ENCODE assay signal across 19 cellular contexts in the genomic region with DNA sequence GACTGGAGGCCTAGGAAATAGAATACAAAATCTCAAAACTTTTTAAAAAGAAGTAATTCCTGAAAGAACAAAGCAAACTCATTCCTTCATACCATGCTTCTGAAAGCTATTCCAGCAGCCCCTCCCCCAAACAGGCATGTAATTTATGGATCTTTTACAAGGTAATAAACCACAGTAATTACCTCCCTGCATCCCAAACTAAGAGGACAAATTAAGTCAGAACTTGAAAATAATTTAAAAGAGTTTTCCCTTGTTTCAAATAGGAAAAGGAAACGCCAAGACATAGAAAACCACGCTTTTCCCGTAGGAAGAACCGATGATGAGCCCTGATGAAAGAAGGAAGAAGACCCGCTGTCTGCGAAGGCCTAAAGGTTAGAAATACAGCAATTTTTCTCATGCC. TPM values are rescaled to one million over a fixed set of nuclear protein-coding genes. Genes with fewer than 3 reads are reported as not detected.
DNase-seq lines count a peak whose midpoint lies in the region; ATAC-seq, FAIRE-seq and TF ChIP-seq lines count a peak whose summit lies in the region.
"Had no signal": no experiment of that assay in that cellular context is flagged by ENCODE, and none has a peak within 500 bp of the region (broad histone marks: within the 10 kb centered on the region; RNA-seq: fewer than 3 reads in every experiment).

No MANE protein-coding gene starts in this region.

- peak overlapping the region; percentile 99 for H3K27ac Mint-ChIP-seq in type B pancreatic cell
- H3K27ac Mint-ChIP-seq: activated CD4-positive, alpha-beta T cell treated with anti-CD3 and anti-CD28 coated beads for 36 hours; activated naive CD8-positive, alpha-beta T cell treated with anti-CD3 and anti-CD28 coated beads, Interleukin-2, amount 10 ng/mL, durations not matched to agents 7 days and 5 days; CD14-positive monocyte; neural progenitor cell had no signal

- peak overlapping the region in 6 of 12 donors; percentile 45 to 68 (median 57) for H3K27ac ChIP-seq in heart left ventricle
- H3K27ac ChIP-seq in H1 (ENCODE audit: low read depth, low read length) = no peak overlapping the region
- peak overlapping the region in 1 of 2 donors; percentile 86 for H3K27ac ChIP-seq in lung (ENCODE audit: low read depth in 1 of 2, low read length in 1 of 2)
- H3K27ac ChIP-seq in body of pancreas = peak overlapping the region in 1 of 4 donors; percentile 31
- H3K27ac ChIP-seq: neural progenitor cell, right atrium auricular region had no signal

- H3K9me3 ChIP-seq in heart left ventricle = no peaks in the 10 kb centered on the region
- no peaks in the 10 kb centered on the region for H3K9me3 ChIP-seq in H1 (ENCODE audit: insufficient read depth in 2 of 2, low read depth in 1 of 2, low read length in 1 of 2)
- peaks cover 0 to 2% of the 10 kb centered on the region in 2 donors for H3K9me3 ChIP-seq in lung (ENCODE audit: control insufficient read depth in 2 of 2, insufficient read depth in 1 of 2, low read length in 1 of 2)
- H3K9me3 ChIP-seq in body of pancreas = no peaks in the 10 kb centered on the region
- H3K9me3 ChIP-seq: right atrium auricular region, thyroid gland had no signal

- H3K36me3 Mint-ChIP-seq in type B pancreatic cell = peaks cover 46% of the 10 kb centered on the region
- H3K36me3 Mint-ChIP-seq: activated naive CD8-positive, alpha-beta T cell treated with anti-CD3 and anti-CD28 coated beads, Interleukin-2, amount 10 ng/mL, durations not matched to agents 7 days and 5 days; CD14-positive monocyte; neural progenitor cell had no signal

- no peak overlapping the region for H2BK12ac ChIP-seq in H1 (ENCODE audit: low read depth, low read length)

- no peak overlapping the region for H2BK20ac ChIP-seq in H1 (ENCODE audit: low read length)

- H3K4me1 Mint-ChIP-seq in type B pancreatic cell (ENCODE audit: unreplicated experiment) = peaks cover 54% of the 10 kb centered on the region
- H3K4me1 Mint-ChIP-seq: activated CD4-positive, alpha-beta T cell treated with anti-CD3 and anti-CD28 coated beads for 36 hours; activated naive CD8-positive, alpha-beta T cell treated with anti-CD3 and anti-CD28 coated beads, Interleukin-2, amount 10 ng/mL, durations not matched to agents 7 days and 5 days; neural progenitor cell had no signal

- H4K20me1 ChIP-seq in H1 (replicated peaks in 1 of 2; ENCODE audit: control insufficient read depth in 1 of 2, insufficient read depth in 2 of 2, low read length in 2 of 2) = peaks cover 29 to 32% of the 10 kb centered on the region in 2 experiments

- DNase-seq in heart left ventricle (no peak), Right ventricle myocardium inferior (ENCODE audit: missing footprints) (no peak), H1 (ENCODE audit: low read depth in 1 of 2, low spot score in 2 of 2) (no peak), lung (ENCODE audit: low spot score) (no peak), type B pancreatic cell (ENCODE audit: extremely low spot score, unreplicated experiment) (no peak), body of pancreas (no peak)
- no peak for DNase-seq in activated CD4-positive, alpha-beta T cell treated with anti-CD3 and anti-CD28 coated beads, Interleukin-2, amount 50 U/mL, for 4 hours
- DNase-seq: 8988T; activated CD4-positive, alpha-beta T cell treated with anti-CD3 and anti-CD28 coated beads for 36 hours; activated naive CD8-positive, alpha-beta T cell treated with anti-CD3 and anti-CD28 coated beads, Interleukin-2, amount 10 ng/mL, durations not matched to agents 7 days and 5 days; erythroblast; SIG-M5; stimulated activated CD4-positive, alpha-beta T cell treated with anti-CD3 and anti-CD28 coated beads, Interleukin-4, amount 100 ng/mL, for 24 hours; T-helper 2 cell; thyroid gland had no signal

- H3K4me3 Mint-ChIP-seq in type B pancreatic cell = peak overlapping the region; percentile 91
- H3K4me3 Mint-ChIP-seq: activated CD4-positive, alpha-beta T cell treated with anti-CD3 and anti-CD28 coated beads for 36 hours; activated naive CD8-positive, alpha-beta T cell treated with anti-CD3 and anti-CD28 coated beads, Interleukin-2, amount 10 ng/mL, durations not matched to agents 7 days and 5 days; CD14-positive monocyte; neural progenitor cell had no signal

- H2BK5ac ChIP-seq in H1 (ENCODE audit: low read depth, low read length) = no peak overlapping the region

- CTCF ChIA-PET in H1 (lab: Charles Lee; ENCODE audit: partially characterized antibody) = interaction anchor here (1.1 kb wide), 1 partner anchor 39 kb away, joined by 3 read pairs; no protein-coding TSS in a partner anchor

- WGBS in heart left ventricle, 4 donors = 23 to 37% (median 29%) methylated on average over 6 of the region's 6 CpGs
- WGBS in H1 (ENCODE audit: extremely low coverage in 1 of 2, insufficient coverage in 1 of 2, insufficient read length in 1 of 2, insufficient replicate concordance in 2 of 2, low coverage in 1 of 2, low lambda C conversion rate in 2 of 2, missing lambda C conversion rate in 1 of 2), 2 experiments = 29% methylated on average over 6 of the region's 6 CpGs; no CpG with 5 or more reads in 1 of the 2 experiments
- WGBS in lung, 2 donors = 45 to 58% methylated on average over 6 of the region's 6 CpGs
- 39 to 46% methylated on average over 6 of the region's 6 CpGs for WGBS in body of pancreas, 2 donors

- H4K5ac ChIP-seq in H1 (ENCODE audit: insufficient read length, low read depth, low read length) = no peak overlapping the region

- no peak overlapping the region for H3K9ac ChIP-seq in H1 (replicated peaks in 1 of 4; ENCODE audit: extremely low read depth in 1 of 4, low read depth in 3 of 4, low read length in 3 of 4)
- H3K9ac ChIP-seq: neural progenitor cell had no signal

- no peak for TF ChIP-seq EP300 in H1 (IDR thresholded peaks at IDR 0.05; ENCODE audit: borderline replicate concordance in 1 of 2, low read depth in 2 of 2, low read length in 2 of 2)

- H2BK15ac ChIP-seq in H1 (ENCODE audit: low read length) = no peak overlapping the region

- no peaks in the 10 kb centered on the region; the same call in 1 of the 2 replicates for H3K23me2 ChIP-seq in H1 (ENCODE audit: low read depth, low read length)

- H3K4ac ChIP-seq in H1 (replicated peaks; ENCODE audit: insufficient read length, low read depth, low read length) = no peak overlapping the region

- H3K79me1 ChIP-seq in H1 (ENCODE audit: low read depth, low read length) = no peaks in the 10 kb centered on the region

- H3K4me1 ChIP-seq in heart left ventricle (peaks cover 0 to 7% (median 0%) of the 10 kb centered on the region in 12 donors), H1 (replicated peaks in 1 of 4; ENCODE audit: control insufficient read depth in 3 of 4, insufficient read depth in 4 of 4, low read length in 3 of 4) (peaks cover 0 to 2% (median 0%) of the 10 kb centered on the region in 4 experiments; a peak in 1 of 7 replicates), lung (ENCODE audit: control insufficient read depth in 2 of 2, insufficient read depth in 2 of 2, low read length in 2 of 2) (peaks cover 0 to 1% of the 10 kb centered on the region in 2 donors), body of pancreas (peaks cover 7% of the 10 kb centered on the region)
- H3K4me1 ChIP-seq: neural progenitor cell had no signal

- no peak overlapping the region for H4K91ac ChIP-seq in H1 (replicated peaks; ENCODE audit: insufficient read length, low read length)

- TF ChIP-seq CTCF in heart left ventricle (IDR thresholded peaks at IDR 0.05) = no peak
- TF ChIP-seq CTCF in H1 (IDR thresholded peaks at IDR 0.05; ENCODE audit: control extremely low read depth in 1 of 3, insufficient read depth in 1 of 3, low read depth in 1 of 3, low read length in 3 of 3) = no peak
- TF ChIP-seq CTCF in lung (IDR thresholded peaks at IDR 0.05; ENCODE audit: control extremely low read depth, extremely low read depth) = no peak
- no peak for TF ChIP-seq CTCF in type B pancreatic cell (conservative IDR thresholded peaks at IDR 0.05)
- TF ChIP-seq CTCF in body of pancreas (IDR thresholded peaks at IDR 0.05) = no peak

- H4K8ac ChIP-seq in H1 (ENCODE audit: extremely low read depth, insufficient read depth, low read length) = no peak overlapping the region

- FAIRE-seq in H1 (lab: Jason Lieb, UNC) = no peak

- no peak overlapping the region for H2AFZ ChIP-seq in H1 (ENCODE audit: low read length)
- H2AFZ ChIP-seq: neural progenitor cell had no signal

- H2BK120ac ChIP-seq in H1 (replicated peaks; ENCODE audit: low read depth, low read length) = no peak overlapping the region

- no peaks in the 10 kb centered on the region for H3K9me3 Mint-ChIP-seq in type B pancreatic cell
- H3K9me3 Mint-ChIP-seq: activated naive CD8-positive, alpha-beta T cell treated with anti-CD3 and anti-CD28 coated beads, Interleukin-2, amount 10 ng/mL, durations not matched to agents 7 days and 5 days had no signal

- peaks cover 38% of the 10 kb centered on the region for H3K27me3 Mint-ChIP-seq in type B pancreatic cell

- ATAC-seq in heart left ventricle (no peak), Right ventricle myocardium inferior (no peak), lung (ENCODE audit: insufficient read depth, low FRiP score) (no peak), GM18867 (IDR thresholded peaks at IDR 0.05; ENCODE audit: unreplicated experiment) (no peak), body of pancreas (no peak)
- ATAC-seq: activated CD4-positive, alpha-beta T cell treated with anti-CD3 and anti-CD28 coated beads for 36 hours had no signal

- peak overlapping the region in 7 of 12 donors; percentile 2 to 49 (median 32) for H3K4me3 ChIP-seq in heart left ventricle
- no peak overlapping the region for H3K4me3 ChIP-seq in H1 (ENCODE audit: extremely low read depth in 1 of 4, insufficient read depth in 2 of 4, low read depth in 3 of 4, low read length in 4 of 4)
- H3K4me3 ChIP-seq in lung = peak overlapping the region; percentile 15
- H3K4me3 ChIP-seq in body of pancreas = no peak overlapping the region
- H3K4me3 ChIP-seq: neural progenitor cell, right atrium auricular region, thyroid gland had no signal

- TF ChIP-seq POLR2A in heart left ventricle (IDR thresholded peaks at IDR 0.05) = no peak
- TF ChIP-seq POLR2A in H1 (IDR thresholded peaks at IDR 0.05; ENCODE audit: control extremely low read depth in 1 of 2, low read depth in 2 of 2, low read length in 2 of 2) = no peak
- no peak for TF ChIP-seq POLR2A in body of pancreas (IDR thresholded peaks at IDR 0.05)

- intact Hi-C loops in heart left ventricle (cut with DNase I) = no loop called here
- intact Hi-C loops in Right ventricle myocardium inferior (cut with DNase I) = no loop called here
- intact Hi-C loops in body of pancreas (cut with DNase I) = no loop called here

- no peaks in the 10 kb centered on the region for H3K36me3 ChIP-seq in heart left ventricle
- H3K36me3 ChIP-seq in H1 (ENCODE audit: control insufficient read depth in 2 of 4, insufficient read depth in 4 of 4, low read length in 3 of 4) = no peaks in the 10 kb centered on the region
- H3K36me3 ChIP-seq in lung (ENCODE audit: control insufficient read depth in 2 of 2, insufficient read depth in 2 of 2, low read length in 2 of 2) = no peaks in the 10 kb centered on the region
- no peaks in the 10 kb centered on the region for H3K36me3 ChIP-seq in body of pancreas (replicated peaks in 1 of 2; ENCODE audit: insufficient read depth in 1 of 2, low read depth in 2 of 2)
- H3K36me3 ChIP-seq: neural progenitor cell, right atrium auricular region, thyroid gland had no signal

- no peaks in the 10 kb centered on the region for H3K79me2 ChIP-seq in H1 (ENCODE audit: control insufficient read depth in 1 of 2, insufficient read depth in 2 of 2, low read length in 2 of 2)

- no peak for TF ChIP-seq RAD21 in H1 (IDR thresholded peaks at IDR 0.05 in 1 of 2, conservative IDR thresholded peaks at IDR 0.05 in 1 of 2; ENCODE audit: low read depth in 2 of 2, low read length in 2 of 2)

- H3K56ac ChIP-seq in H1 (replicated peaks; ENCODE audit: insufficient read length, low read depth, low read length) = no peak overlapping the region

- H3K27me3 ChIP-seq in heart left ventricle (peaks cover 34 to 99% (median 80%) of the 10 kb centered on the region in 9 donors), H1 (replicated peaks in 1 of 4; ENCODE audit: control insufficient read depth in 3 of 4, extremely low read depth in 1 of 4, insufficient read depth in 3 of 4, low read length in 3 of 4) (peaks cover 100% of the 10 kb centered on the region in 4 experiments), lung (ENCODE audit: control insufficient read depth, insufficient read depth) (no peaks in the 10 kb centered on the region), body of pancreas (peaks cover 0 to 51% of the 10 kb centered on the region in 2 donors)

- no peak overlapping the region for H2AK5ac ChIP-seq in H1 (ENCODE audit: low read depth, low read length)

- H3K23ac ChIP-seq in H1 (ENCODE audit: insufficient read length) = no peak overlapping the region

- H3K4me2 ChIP-seq in H1 (ENCODE audit: insufficient read depth in 1 of 2, low read depth in 2 of 2, low read length in 2 of 2) = no peak overlapping the region
- H3K4me2 ChIP-seq: neural progenitor cell had no signal

- no peak overlapping the region for H3K18ac ChIP-seq in H1 (ENCODE audit: extremely low read depth, low read length)

- POLR2A ChIA-PET in H1 (lab: Charles Lee; ENCODE audit: partially characterized antibody) = no interaction called here

- no peak overlapping the region for H3K14ac ChIP-seq in H1 (ENCODE audit: insufficient read length)

RNA-seq across cellular contexts. Expression of gene HOXA4, which starts 8.9 kb away (rescaled TPM):
- total RNA-seq in heart left ventricle (1 to 10 TPM in 3 of 9 donors, under 1 TPM in 5, not detected in 1; 0.23 to 2.6 (median 0.88) TPM), Right ventricle myocardium inferior (0.14 TPM), lung (1 to 10 TPM; 2.7 to 4.4 TPM), type B pancreatic cell (ENCODE audit: low replicate concordance) (28.5 and 37.6 TPM in 2 replicates), body of pancreas (1 to 10 TPM in 1 of 2 donors, under 1 TPM in 1; 0.78 to 1.6 TPM)
- polyA plus RNA-seq in heart left ventricle (under 1 TPM; 0.50 to 0.69 TPM), H1 (2011; rRNA removed) (not detected in 2 replicates), lung (1 to 10 TPM; 3.8 to 6.0 TPM)
- not detected in 2 replicates for total RNA-seq in H1 (2021; fragmentation: NEBNext Ultra II Directional; extraction: Animal tissue kit (Norgen Biotek cat#: 25700))
- not detected for polyA plus RNA-seq in H1 (2011; cell fraction: cytosol; rRNA removed)
- not detected for polyA plus RNA-seq in H1 (2011; cell fraction: nucleus; rRNA removed)
- not detected in 4 replicates for polyA plus RNA-seq in H1 (2012, experiment 1 of 2)
- polyA plus RNA-seq in H1 (2012, experiment 2 of 2) = not detected
- not detected for polyA plus RNA-seq in H1 (2013, experiment 1 of 2)
- polyA plus RNA-seq in H1 (2013, experiment 2 of 2) = not detected
- polyA minus RNA-seq in H1 (2011; rRNA and poly(A)+ RNA removed) = not detected in 2 replicates
- not detected for polyA minus RNA-seq in H1 (2011; cell fraction: cytosol; rRNA and poly(A)+ RNA removed)
- polyA minus RNA-seq in H1 (2011; cell fraction: nucleus; rRNA and poly(A)+ RNA removed) = not detected
- polyA plus RNA-seq: CD14-positive monocyte had no signal

RNA-seq across cellular contexts. Expression of gene HOXA2, which starts 19.2 kb away (rescaled TPM):
- total RNA-seq in heart left ventricle (under 1 TPM in 2 of 9 donors, not detected in 7; 0.14 to 0.57 TPM), Right ventricle myocardium inferior (0.14 TPM), lung (1 to 10 TPM; 1.7 to 3.4 TPM), type B pancreatic cell (ENCODE audit: low replicate concordance) (7.7 and 26.8 TPM in 2 replicates), body of pancreas (under 1 TPM in 1 of 2 donors, not detected in 1; 0.66 TPM)
- polyA plus RNA-seq in heart left ventricle (under 1 TPM in 1 of 2 donors, not detected in 1; 0.03 TPM), H1 (2011; rRNA removed) (not detected in 2 replicates), lung (1 to 10 TPM in 1 of 2 donors, under 1 TPM in 1; 0.44 to 1.2 TPM)
- not detected in 2 replicates for total RNA-seq in H1 (2021; fragmentation: NEBNext Ultra II Directional; extraction: Animal tissue kit (Norgen Biotek cat#: 25700))
- polyA plus RNA-seq in H1 (2011; cell fraction: cytosol; rRNA removed) = not detected
- polyA plus RNA-seq in H1 (2011; cell fraction: nucleus; rRNA removed) = not detected
- not detected in 4 replicates for polyA plus RNA-seq in H1 (2012, experiment 1 of 2)
- not detected for polyA plus RNA-seq in H1 (2012, experiment 2 of 2)
- not detected for polyA plus RNA-seq in H1 (2013, experiment 1 of 2)
- polyA plus RNA-seq in H1 (2013, experiment 2 of 2) = not detected
- polyA minus RNA-seq in H1 (2011; rRNA and poly(A)+ RNA removed) = not detected in 2 replicates
- polyA minus RNA-seq in H1 (2011; cell fraction: cytosol; rRNA and poly(A)+ RNA removed) = not detected
- polyA minus RNA-seq in H1 (2011; cell fraction: nucleus; rRNA and poly(A)+ RNA removed) = not detected
- total RNA-seq: activated CD4-positive, alpha-beta T cell treated with anti-CD3 and anti-CD28 coated beads for 36 hours; activated naive CD8-positive, alpha-beta T cell treated with anti-CD3 and anti-CD28 coated beads, Interleukin-2, amount 10 ng/mL, durations not matched to agents 7 days and 5 days had no signal
- polyA plus RNA-seq: CD14-positive monocyte had no signal

RNA-seq across cellular contexts. Expression of gene HOXA5, which starts 21.8 kb away (rescaled TPM):
- total RNA-seq in heart left ventricle = 1 to 10 TPM in 1 of 9 donors, under 1 TPM in 2, not detected in 6; 0.28 to 2.8 (median 0.44) TPM
- under 1 TPM in 1 of 2 donors, not detected in 1; 0.07 TPM for polyA plus RNA-seq in heart left ventricle
- total RNA-seq in Right ventricle myocardium inferior = not detected
- not detected in 2 replicates for total RNA-seq in H1 (2021; fragmentation: NEBNext Ultra II Directional; extraction: Animal tissue kit (Norgen Biotek cat#: 25700))
- polyA plus RNA-seq in H1 (2011; rRNA removed) = not detected in 2 replicates
- polyA plus RNA-seq in H1 (2011; cell fraction: cytosol; rRNA removed) = not detected
- polyA plus RNA-seq in H1 (2011; cell fraction: nucleus; rRNA removed) = not detected
- not detected in 4 replicates for polyA plus RNA-seq in H1 (2012, experiment 1 of 2)
- not detected for polyA plus RNA-seq in H1 (2012, experiment 2 of 2)
- not detected for polyA plus RNA-seq in H1 (2013, experiment 1 of 2)
- polyA plus RNA-seq in H1 (2013, experiment 2 of 2) = not detected
- not detected in 2 replicates for polyA minus RNA-seq in H1 (2011; rRNA and poly(A)+ RNA removed)
- not detected for polyA minus RNA-seq in H1 (2011; cell fraction: cytosol; rRNA and poly(A)+ RNA removed)
- polyA minus RNA-seq in H1 (2011; cell fraction: nucleus; rRNA and poly(A)+ RNA removed) = not detected
- 10 to 100 TPM; 20.9 to 61.9 TPM for total RNA-seq in lung
- polyA plus RNA-seq in lung = 1 to 10 TPM; 9.2 to 9.5 TPM
- total RNA-seq in type B pancreatic cell (ENCODE audit: low replicate concordance) = 55.0 and 77.7 TPM in 2 replicates
- total RNA-seq in body of pancreas = 1 to 10 TPM in 1 of 2 donors, under 1 TPM in 1; 0.99 to 2.6 TPM
- total RNA-seq: activated CD4-positive, alpha-beta T cell treated with anti-CD3 and anti-CD28 coated beads for 36 hours; activated naive CD8-positive, alpha-beta T cell treated with anti-CD3 and anti-CD28 coated beads, Interleukin-2, amount 10 ng/mL, durations not matched to agents 7 days and 5 days had no signal

RNA-seq across cellular contexts. Expression of gene HOXA1, which starts 25.9 kb away (rescaled TPM):
- under 1 TPM in 3 of 9 donors, not detected in 6; 0.12 to 0.66 (median 0.59) TPM for total RNA-seq in heart left ventricle
- under 1 TPM in 1 of 2 donors, not detected in 1; 0.07 TPM for polyA plus RNA-seq in heart left ventricle
- total RNA-seq in Right ventricle myocardium inferior = not detected
- not detected in 2 replicates for total RNA-seq in H1 (2021; fragmentation: NEBNext Ultra II Directional; extraction: Animal tissue kit (Norgen Biotek cat#: 25700))
- not detected in 2 replicates for polyA plus RNA-seq in H1 (2011; rRNA removed)
- polyA plus RNA-seq in H1 (2011; cell fraction: cytosol; rRNA removed) = not detected
- polyA plus RNA-seq in H1 (2011; cell fraction: nucleus; rRNA removed) = not detected
- not detected in 4 replicates for polyA plus RNA-seq in H1 (2012, experiment 1 of 2)
- polyA plus RNA-seq in H1 (2012, experiment 2 of 2) = not detected
- polyA plus RNA-seq in H1 (2013, experiment 1 of 2) = not detected
- 0.06 TPM for polyA plus RNA-seq in H1 (2013, experiment 2 of 2)
- polyA minus RNA-seq in H1 (2011; rRNA and poly(A)+ RNA removed) = not detected in 2 replicates
- polyA minus RNA-seq in H1 (2011; cell fraction: cytosol; rRNA and poly(A)+ RNA removed) = not detected
- polyA minus RNA-seq in H1 (2011; cell fraction: nucleus; rRNA and poly(A)+ RNA removed) = not detected
- under 1 TPM; 0.31 to 0.37 TPM for total RNA-seq in lung
- under 1 TPM; 0.06 to 0.33 TPM for polyA plus RNA-seq in lung
- 9.5 and 22.0 TPM in 2 replicates for total RNA-seq in type B pancreatic cell (ENCODE audit: low replicate concordance)
- not detected for total RNA-seq in body of pancreas

RNA-seq across cellular contexts. Expression of gene HOXA6, which starts 25.9 kb away (rescaled TPM):
- total RNA-seq in heart left ventricle (not detected), Right ventricle myocardium inferior (not detected), lung (1 to 10 TPM; 4.7 to 7.7 TPM), type B pancreatic cell (ENCODE audit: low replicate concordance) (4.2 and 10.9 TPM in 2 replicates), body of pancreas (not detected)
- polyA plus RNA-seq in heart left ventricle (not detected), H1 (2011; rRNA removed) (not detected in 2 replicates), lung (under 1 TPM; 0.49 to 0.94 TPM)
- not detected in 2 replicates for total RNA-seq in H1 (2021; fragmentation: NEBNext Ultra II Directional; extraction: Animal tissue kit (Norgen Biotek cat#: 25700))
- polyA plus RNA-seq in H1 (2011; cell fraction: cytosol; rRNA removed) = not detected
- not detected for polyA plus RNA-seq in H1 (2011; cell fraction: nucleus; rRNA removed)
- not detected in 4 replicates for polyA plus RNA-seq in H1 (2012, experiment 1 of 2)
- not detected for polyA plus RNA-seq in H1 (2012, experiment 2 of 2)
- not detected for polyA plus RNA-seq in H1 (2013, experiment 1 of 2)
- polyA plus RNA-seq in H1 (2013, experiment 2 of 2) = not detected
- not detected in 2 replicates for polyA minus RNA-seq in H1 (2011; rRNA and poly(A)+ RNA removed)
- not detected for polyA minus RNA-seq in H1 (2011; cell fraction: cytosol; rRNA and poly(A)+ RNA removed)
- polyA minus RNA-seq in H1 (2011; cell fraction: nucleus; rRNA and poly(A)+ RNA removed) = not detected
- total RNA-seq: activated CD4-positive, alpha-beta T cell treated with anti-CD3 and anti-CD28 coated beads for 36 hours; activated naive CD8-positive, alpha-beta T cell treated with anti-CD3 and anti-CD28 coated beads, Interleukin-2, amount 10 ng/mL, durations not matched to agents 7 days and 5 days; right atrium auricular region had no signal
- polyA plus RNA-seq: CD14-positive monocyte had no signal

Comparison
In these comparisons a context has a peak if more than half of its experiments do, and no peak if none do; other contexts are left out.
1. H3K4me3 ChIP-seq: peak in heart left ventricle (7 of 12) and lung (single experiment); none in H1 (0 of 4) and body of pancreas (0 of 2).
2. RNA of gene HOXA5, which starts 21.8 kb away (total RNA-seq): 55.0 to 77.7 TPM in type B pancreatic cell and 20.9 to 61.9 TPM in lung; 0.99 to 2.6 TPM in body of pancreas, 0.28 to 2.8 TPM in heart left ventricle, not detected in Right ventricle myocardium inferior (single experiment) and not detected in H1; every median in the first group is over 4 times any median in the second.